Comparison of ENCODE assay signal across 1 cellular context in genomic region chr5:177523711-177524538, GRCh38.
TF ChIP-seq lines count a peak whose summit lies in the region.

No MANE protein-coding gene starts in this region.

TF ChIP-seq in K562, 482 proteins besides CTCF, POLR2A, EP300 and RAD21:
- peak; percentile 70 for TF ChIP-seq POLR2G (IDR thresholded peaks at IDR 0.05; ENCODE audit: low read depth, low read length)
- TF ChIP-seq NEUROD1 (IDR thresholded peaks at IDR 0.05; ENCODE audit: borderline replicate concordance, low read depth, low read length, partially characterized antibody) = no peak
